In the genomic region with DNA sequence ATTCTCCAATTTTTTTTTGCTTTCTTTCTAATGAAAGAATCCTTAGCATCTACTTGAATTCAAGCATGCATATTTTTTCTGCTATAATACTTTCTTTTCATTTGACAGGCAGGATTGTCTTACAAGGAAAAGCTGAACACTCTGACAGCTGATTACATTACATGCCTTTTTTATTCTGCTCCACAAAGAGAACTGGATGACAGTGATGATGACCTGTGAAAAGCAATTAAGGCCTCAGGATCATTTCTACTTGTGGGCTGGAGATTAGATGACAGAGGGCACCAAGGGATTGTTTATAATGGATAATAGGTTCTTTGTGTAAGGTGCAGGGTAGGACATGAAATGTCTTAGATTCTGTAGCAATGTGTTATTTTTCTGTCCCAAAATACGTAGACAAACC, we compare ENCODE assay signal across 15 cellular contexts.
DNase-seq lines count a peak whose midpoint lies in the region; ATAC-seq and TF ChIP-seq lines count a peak whose summit lies in the region.
"Had no signal": no experiment of that assay in that cellular context is flagged by ENCODE, and none has a peak within 500 bp of the region (broad histone marks: within the 10 kb centered on the region; RNA-seq: fewer than 3 reads in every experiment).

No MANE protein-coding gene starts in this region.

- no peaks in the 10 kb centered on the region for H3K36me3 Mint-ChIP-seq in activated CD4-positive, alpha-beta T cell treated with anti-CD3 and anti-CD28 coated beads, Interleukin-2, amount 10 ng/mL, durations not matched to agents 24 days and 14 days (ENCODE audit: low read depth)
- no peaks in the 10 kb centered on the region for H3K36me3 Mint-ChIP-seq in activated CD4-positive, alpha-beta T cell treated with anti-CD3 and anti-CD28 coated beads for 36 hours (ENCODE audit: low read depth)

- no peaks in the 10 kb centered on the region for H3K9me2 ChIP-seq in neural cell (ENCODE audit: insufficient read depth, low read length)

- no peaks in the 10 kb centered on the region for H3K36me3 ChIP-seq in neural cell (ENCODE audit: insufficient read depth, low read length)
- H3K36me3 ChIP-seq: HAP-1 had no signal

- H3K27ac ChIP-seq in neural cell (ENCODE audit: low read length), result peak overlapping the region; percentile 99
- H3K27ac ChIP-seq: 22Rv1, A549, C4-2B, GM23248 had no signal

- H3K4me3 ChIP-seq in neural cell (ENCODE audit: low read length), result peak overlapping the region; percentile 53
- H3K4me3 ChIP-seq: A549, GM23248, HAP-1 had no signal

- CTCF ChIA-PET in activated CD4-positive, alpha-beta T cell treated with anti-CD3 and anti-CD28 coated beads for 36 hours (lab: Charles Lee), result interaction anchor here (1.2 kb wide), 1 partner anchor 11 kb away, joined by 3 read pairs; no protein-coding TSS in a partner anchor

- POLR2A ChIA-PET in activated CD4-positive, alpha-beta T cell treated with anti-CD3 and anti-CD28 coated beads for 36 hours (lab: Charles Lee), result no interaction called here

- intact Hi-C loops in activated CD4-positive, alpha-beta T cell treated with anti-CD3 and anti-CD28 coated beads, Interleukin-2, amount 10 ng/mL, durations not matched to agents 24 days and 14 days (cut with micrococcal nuclease), result no loop called here
- intact Hi-C loops in activated CD4-positive, alpha-beta T cell treated with anti-CD3 and anti-CD28 coated beads for 36 hours (cut with DNase I, micrococcal nuclease), result no loop called here

- no peak for TF ChIP-seq CTCF in neural cell (IDR thresholded peaks at IDR 0.05; ENCODE audit: poor library complexity, severe bottlenecking)

- H3K27me3 ChIP-seq in neural cell (ENCODE audit: insufficient read depth, low read depth, low read length), result no peaks in the 10 kb centered on the region

- TF ChIP-seq EP300 in neural cell (conservative IDR thresholded peaks at IDR 0.05; ENCODE audit: poor library complexity, severe bottlenecking), result peak; percentile 99

- peak overlapping the region; percentile 72 for H3K9ac ChIP-seq in neural cell (ENCODE audit: low read length)
- H3K9ac ChIP-seq: GM23248 had no signal

- H3K9me3 Mint-ChIP-seq in activated CD4-positive, alpha-beta T cell treated with anti-CD3 and anti-CD28 coated beads, Interleukin-2, amount 10 ng/mL, durations not matched to agents 24 days and 14 days, result no peaks in the 10 kb centered on the region
- H3K9me3 Mint-ChIP-seq in activated CD4-positive, alpha-beta T cell treated with anti-CD3 and anti-CD28 coated beads for 36 hours (ENCODE audit: low read depth), result no peaks in the 10 kb centered on the region
- H3K9me3 Mint-ChIP-seq: CD4-positive, alpha-beta T cell had no signal

- H4K20me1 ChIP-seq in neural cell (ENCODE audit: insufficient read depth), result no peaks in the 10 kb centered on the region

- H3F3A ChIP-seq in neural cell (ENCODE audit: insufficient read depth, low read length, poor library complexity, severe bottlenecking), result peaks cover 13% of the 10 kb centered on the region

- DNase-seq in NCI-H146 treated with DMSO at 0.1 percent for 48 hours (lab: John Stamatoyannopoulos, UW; ENCODE audit: unreplicated experiment), result peak; percentile 2
- no peak for DNase-seq in NCI-H146 (lab: John Stamatoyannopoulos, UW)
- DNase-seq in activated CD4-positive, alpha-beta T cell treated with anti-CD3 and anti-CD28 coated beads, Interleukin-2, amount 10 ng/mL, durations not matched to agents 24 days and 14 days, result peak; percentile 23
- no peak for DNase-seq in activated CD4-positive, alpha-beta T cell treated with anti-CD3 and anti-CD28 coated beads for 36 hours
- no peak for DNase-seq in pons (ENCODE audit: low spot score)
- DNase-seq: AML-193; Caco-2; CD4-positive, alpha-beta T cell; GM23248 had no signal

- H2AFZ ChIP-seq in neural cell (ENCODE audit: low read depth, low read length), result peak overlapping the region; percentile 41
- H2AFZ ChIP-seq: GM23248 had no signal

- H3K79me2 ChIP-seq in neural cell (replicated peaks; ENCODE audit: insufficient read depth, low read length), result no peaks in the 10 kb centered on the region

- ATAC-seq in activated CD4-positive, alpha-beta T cell treated with anti-CD3 and anti-CD28 coated beads for 36 hours, result no peak
- ATAC-seq in GM18517 (IDR thresholded peaks at IDR 0.05; ENCODE audit: unreplicated experiment), result no peak
- ATAC-seq: A549 had no signal

- TF ChIP-seq RAD21 in neural cell (conservative IDR thresholded peaks at IDR 0.05), result no peak

- peaks cover 26% of the 10 kb centered on the region for H3K27me3 Mint-ChIP-seq in activated CD4-positive, alpha-beta T cell treated with anti-CD3 and anti-CD28 coated beads, Interleukin-2, amount 10 ng/mL, durations not matched to agents 24 days and 14 days
- H3K27me3 Mint-ChIP-seq in activated CD4-positive, alpha-beta T cell treated with anti-CD3 and anti-CD28 coated beads for 36 hours, result peaks cover 18% of the 10 kb centered on the region

- no peaks in the 10 kb centered on the region for H3K4me1 Mint-ChIP-seq in activated CD4-positive, alpha-beta T cell treated with anti-CD3 and anti-CD28 coated beads, Interleukin-2, amount 10 ng/mL, durations not matched to agents 24 days and 14 days
- H3K4me1 Mint-ChIP-seq in activated CD4-positive, alpha-beta T cell treated with anti-CD3 and anti-CD28 coated beads for 36 hours, result peaks cover 7% of the 10 kb centered on the region

- no peak overlapping the region for H3K4me3 Mint-ChIP-seq in activated CD4-positive, alpha-beta T cell treated with anti-CD3 and anti-CD28 coated beads, Interleukin-2, amount 10 ng/mL, durations not matched to agents 24 days and 14 days
- no peak overlapping the region for H3K4me3 Mint-ChIP-seq in activated CD4-positive, alpha-beta T cell treated with anti-CD3 and anti-CD28 coated beads for 36 hours
- H3K4me3 Mint-ChIP-seq: CD4-positive, alpha-beta T cell had no signal

- H3K4me2 ChIP-seq in neural cell (ENCODE audit: low read length), result peak overlapping the region; percentile 62
- H3K4me2 ChIP-seq: A549 had no signal

- H3K27ac Mint-ChIP-seq in activated CD4-positive, alpha-beta T cell treated with anti-CD3 and anti-CD28 coated beads, Interleukin-2, amount 10 ng/mL, durations not matched to agents 24 days and 14 days, result no peak overlapping the region
- no peak overlapping the region for H3K27ac Mint-ChIP-seq in activated CD4-positive, alpha-beta T cell treated with anti-CD3 and anti-CD28 coated beads for 36 hours
- H3K27ac Mint-ChIP-seq: CD4-positive, alpha-beta T cell had no signal

- no peaks in the 10 kb centered on the region for H3K9me3 ChIP-seq in neural cell (ENCODE audit: low read length)
- H3K9me3 ChIP-seq: A549, Caco-2, HAP-1 had no signal

TF ChIP-seq in neural cell, 6 proteins besides CTCF, POLR2A, EP300 and RAD21:
- TF ChIP-seq, protein P1, sequence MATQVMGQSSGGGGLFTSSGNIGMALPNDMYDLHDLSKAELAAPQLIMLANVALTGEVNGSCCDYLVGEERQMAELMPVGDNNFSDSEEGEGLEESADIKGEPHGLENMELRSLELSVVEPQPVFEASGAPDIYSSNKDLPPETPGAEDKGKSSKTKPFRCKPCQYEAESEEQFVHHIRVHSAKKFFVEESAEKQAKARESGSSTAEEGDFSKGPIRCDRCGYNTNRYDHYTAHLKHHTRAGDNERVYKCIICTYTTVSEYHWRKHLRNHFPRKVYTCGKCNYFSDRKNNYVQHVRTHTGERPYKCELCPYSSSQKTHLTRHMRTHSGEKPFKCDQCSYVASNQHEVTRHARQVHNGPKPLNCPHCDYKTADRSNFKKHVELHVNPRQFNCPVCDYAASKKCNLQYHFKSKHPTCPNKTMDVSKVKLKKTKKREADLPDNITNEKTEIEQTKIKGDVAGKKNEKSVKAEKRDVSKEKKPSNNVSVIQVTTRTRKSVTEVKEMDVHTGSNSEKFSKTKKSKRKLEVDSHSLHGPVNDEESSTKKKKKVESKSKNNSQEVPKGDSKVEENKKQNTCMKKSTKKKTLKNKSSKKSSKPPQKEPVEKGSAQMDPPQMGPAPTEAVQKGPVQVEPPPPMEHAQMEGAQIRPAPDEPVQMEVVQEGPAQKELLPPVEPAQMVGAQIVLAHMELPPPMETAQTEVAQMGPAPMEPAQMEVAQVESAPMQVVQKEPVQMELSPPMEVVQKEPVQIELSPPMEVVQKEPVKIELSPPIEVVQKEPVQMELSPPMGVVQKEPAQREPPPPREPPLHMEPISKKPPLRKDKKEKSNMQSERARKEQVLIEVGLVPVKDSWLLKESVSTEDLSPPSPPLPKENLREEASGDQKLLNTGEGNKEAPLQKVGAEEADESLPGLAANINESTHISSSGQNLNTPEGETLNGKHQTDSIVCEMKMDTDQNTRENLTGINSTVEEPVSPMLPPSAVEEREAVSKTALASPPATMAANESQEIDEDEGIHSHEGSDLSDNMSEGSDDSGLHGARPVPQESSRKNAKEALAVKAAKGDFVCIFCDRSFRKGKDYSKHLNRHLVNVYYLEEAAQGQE (IDR thresholded peaks at IDR 0.05; ENCODE audit: borderline replicate concordance), result no peak
- TF ChIP-seq EZH2 (IDR thresholded peaks at IDR 0.05; ENCODE audit: borderline replicate concordance, insufficient read depth, low read length, poor library complexity, severe bottlenecking), result no peak
- TF ChIP-seq SMC3 (conservative IDR thresholded peaks at IDR 0.05; ENCODE audit: poor library complexity), result no peak
- peak; percentile 74 for TF ChIP-seq POLR2AphosphoS5 (IDR thresholded peaks at IDR 0.05)
- TF ChIP-seq MXI1 (conservative IDR thresholded peaks at IDR 0.05; ENCODE audit: poor library complexity, severe bottlenecking), result no peak

Comparison
In these comparisons a context has a peak if more than half of its experiments do, and no peak if none do; other contexts are left out.
1. DNase-seq: peak in NCI-H146 treated with DMSO at 0.1 percent for 48 hours (single experiment) and activated CD4-positive, alpha-beta T cell treated with anti-CD3 and anti-CD28 coated beads, Interleukin-2, amount 10 ng/mL, durations not matched to agents 24 days and 14 days (single experiment); none in NCI-H146 (single experiment), activated CD4-positive, alpha-beta T cell treated with anti-CD3 and anti-CD28 coated beads for 36 hours (single experiment) and pons (single experiment).